ENCODE assay signal across 8 cellular contexts in the genomic region with DNA sequence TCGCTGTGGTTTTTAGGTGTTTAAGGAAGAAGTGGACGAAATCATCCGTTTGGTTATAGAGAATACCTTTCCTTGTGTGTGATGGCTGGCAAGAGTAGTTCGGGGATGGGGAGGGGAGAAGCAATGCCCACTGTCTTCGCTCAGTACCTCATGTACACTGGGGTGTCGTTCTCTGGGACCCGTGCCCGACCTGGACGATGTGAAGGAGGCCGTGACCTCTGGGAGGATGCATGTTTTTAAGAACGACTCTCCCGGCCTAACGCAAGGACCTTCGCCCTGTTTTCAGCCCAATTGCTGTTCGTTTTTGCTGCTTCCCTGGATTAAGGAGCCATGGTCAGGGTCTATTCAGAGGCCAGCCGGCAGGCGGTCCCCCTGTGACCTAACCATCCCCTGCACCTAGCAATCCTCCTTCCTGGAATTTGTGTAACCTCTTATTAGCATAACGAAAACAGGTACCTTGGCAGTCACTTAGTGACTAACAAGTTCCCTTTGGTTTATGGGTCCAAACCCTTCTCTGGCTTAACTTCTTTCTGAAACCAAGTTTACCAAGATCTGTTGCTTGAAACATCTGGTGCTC. TPM values are rescaled to one million over a fixed set of nuclear protein-coding genes. Genes with fewer than 3 reads are reported as not detected.
A peak's percentile ranks its signal among the peaks of the same experiment; 100 is the strongest.
DNase-seq lines count a peak whose midpoint lies in the region; ATAC-seq, FAIRE-seq and TF ChIP-seq lines count a peak whose summit lies in the region.

No MANE protein-coding gene starts in this region.

- FAIRE-seq in pancreas (lab: Jason Lieb, UNC) = no peak
- no peak for FAIRE-seq in RCC 7860 (lab: Jason Lieb, UNC)

- H3K9me3 ChIP-seq in PC-3 (ENCODE audit: low read length) (no peaks in the 10 kb centered on the region), pancreas (no peaks in the 10 kb centered on the region)
- H3K9me3 ChIP-seq in effector memory CD4-positive, alpha-beta T cell (ENCODE audit: control insufficient read depth, low read length) = no peaks in the 10 kb centered on the region

- H3K27me3 ChIP-seq in PC-3 (ENCODE audit: low read length) (no peaks in the 10 kb centered on the region), pancreas (no peaks in the 10 kb centered on the region)
- no peaks in the 10 kb centered on the region for H3K27me3 ChIP-seq in effector memory CD4-positive, alpha-beta T cell (replicated peaks; ENCODE audit: control insufficient read depth, insufficient read depth, low read length, poor library complexity, severe bottlenecking)

- WGBS in pancreas, 2 donors = 72 to 73% methylated on average over 18 of the region's 18 CpGs

- TF ChIP-seq CTCF in GM12864 (IDR thresholded peaks at IDR 0.05; ENCODE audit: low read depth, low read length, missing control alignments) = no peak
- no peak for TF ChIP-seq CTCF in PC-3 (conservative IDR thresholded peaks at IDR 0.05; ENCODE audit: low read depth, low read length)
- no peak for TF ChIP-seq CTCF in pancreas (IDR thresholded peaks at IDR 0.05)

- ATAC-seq in PC-3 (peak; percentile 1; the same call in 1 of the 2 replicates), pancreas (no peak)

- peaks cover 5% of the 10 kb centered on the region for H3F3A ChIP-seq in PC-3 (ENCODE audit: low read length, unreplicated experiment)

- peak overlapping the region; percentile 96 for H3K4me2 ChIP-seq in PC-3 (ENCODE audit: low read length)

- H3K4me1 ChIP-seq in PC-3 (ENCODE audit: insufficient read depth, low read length) (peaks cover 48% of the 10 kb centered on the region), pancreas (peaks cover 0 to 29% (median 0%) of the 10 kb centered on the region in 3 donors)
- peaks cover 35% of the 10 kb centered on the region for H3K4me1 ChIP-seq in effector memory CD4-positive, alpha-beta T cell (ENCODE audit: control insufficient read depth, insufficient read depth, low read length, poor library complexity, severe bottlenecking)

- BruUV-seq in PC-3 (replicated peaks; lab: Mats Ljungman, UMichigan) = TSS peak; percentile 77

- H3K27ac ChIP-seq in PC-3 (ENCODE audit: low read length) (peak overlapping the region; percentile 96), pancreas (peak overlapping the region in 1 of 4 donors; percentile 74)
- H3K27ac ChIP-seq in effector memory CD4-positive, alpha-beta T cell (ENCODE audit: insufficient read depth, low read length, poor library complexity, severe bottlenecking) = peak overlapping the region; percentile 56

- intact Hi-C loops in PC-3 (cut with micrococcal nuclease) = no loop called here
- intact Hi-C loops in pancreas (cut with DNase I) = no loop called here

- CTCF ChIA-PET in PC-3 (lab: Charles Lee) = no interaction called here

- DNase-seq in GM12864 (ENCODE audit: low read depth) = no peak
- DNase-seq in PC-3 = peak; percentile 50
- DNase-seq in effector memory CD4-positive, alpha-beta T cell = no peak
- DNase-seq in pancreas = no peak
- DNase-seq in RCC 7860 (ENCODE audit: low spot score) = no peak
- no peak for DNase-seq in midbrain (lab: John Stamatoyannopoulos, UW)
- no peak for DNase-seq in DMS153 treated with DMSO at 0.1 percent for 48 hours (lab: John Stamatoyannopoulos, UW; ENCODE audit: unreplicated experiment)
- DNase-seq in NCI-H2029 treated with DMSO at 0.1 percent for 48 hours (lab: John Stamatoyannopoulos, UW) = no peak

- peak overlapping the region; percentile 80 for H3K9ac ChIP-seq in PC-3 (ENCODE audit: low read length)

- H3K36me3 ChIP-seq in PC-3 (ENCODE audit: low read depth, low read length) = no peaks in the 10 kb centered on the region
- no peaks in the 10 kb centered on the region for H3K36me3 ChIP-seq in effector memory CD4-positive, alpha-beta T cell (ENCODE audit: control insufficient read depth, insufficient read depth, low read length)
- H3K36me3 ChIP-seq in pancreas = no peaks in the 10 kb centered on the region

- H2AFZ ChIP-seq in PC-3 (ENCODE audit: low read length) = 0 out of 2 replicates have a peak overlapping the region, but pooled peaks have one; percentile 30

- POLR2A ChIA-PET in PC-3 (lab: Charles Lee; ENCODE audit: unreplicated experiment) = no interaction called here

- no peaks in the 10 kb centered on the region for H4K20me1 ChIP-seq in PC-3 (ENCODE audit: low read length)

- no peaks in the 10 kb centered on the region for H3K9me2 ChIP-seq in PC-3 (replicated peaks; ENCODE audit: low read length)

- H3K4me3 ChIP-seq in GM12864 (ENCODE audit: low read depth, low read length) = peak overlapping the region; percentile 78
- peak overlapping the region; percentile 81 for H3K4me3 ChIP-seq in PC-3 (ENCODE audit: low read length)
- H3K4me3 ChIP-seq in effector memory CD4-positive, alpha-beta T cell (ENCODE audit: insufficient read depth, low read depth, low read length, poor library complexity, severe bottlenecking) = peak overlapping the region; percentile 52
- H3K4me3 ChIP-seq in pancreas = peak overlapping the region; percentile 40 to 73 (median 60)

- peaks cover 57% of the 10 kb centered on the region for H3K79me2 ChIP-seq in PC-3 (ENCODE audit: low read length)

RNA-seq across cellular contexts. Expression of a gene that starts 1.3 kb away (rescaled TPM):
- 40.0 and 45.2 TPM in 2 replicates for total RNA-seq in PC-3 (2014; rRNA removed)
- total RNA-seq in pancreas = 10 to 100 TPM in 1 of 6 donors, 1 to 10 TPM in 5; 1.2 to 10.3 (median 2.6) TPM
- polyA plus RNA-seq in pancreas = 1 to 10 TPM; 1.7 to 2.1 TPM

RNA-seq across cellular contexts. Expression of a gene that starts 47.2 kb away (rescaled TPM):
- total RNA-seq in PC-3 (2014; rRNA removed) (304 and 457 TPM in 2 replicates), pancreas (100 to 1,000 TPM in 5 of 6 donors, 10 to 100 TPM in 1; 84.7 to 235 (median 143) TPM)
- 100 to 1,000 TPM; 395 to 464 TPM for polyA plus RNA-seq in pancreas

RNA-seq across cellular contexts. Expression of a gene that starts 48.2 kb away (rescaled TPM):
- total RNA-seq in PC-3 (2014; rRNA removed) (126 and 132 TPM in 2 replicates), pancreas (10 to 100 TPM; 22.0 to 55.5 (median 32.9) TPM)
- 10 to 100 TPM; 32.9 to 60.7 TPM for polyA plus RNA-seq in pancreas
